ENCODE assay signal across 1 cellular context in the genomic region with DNA sequence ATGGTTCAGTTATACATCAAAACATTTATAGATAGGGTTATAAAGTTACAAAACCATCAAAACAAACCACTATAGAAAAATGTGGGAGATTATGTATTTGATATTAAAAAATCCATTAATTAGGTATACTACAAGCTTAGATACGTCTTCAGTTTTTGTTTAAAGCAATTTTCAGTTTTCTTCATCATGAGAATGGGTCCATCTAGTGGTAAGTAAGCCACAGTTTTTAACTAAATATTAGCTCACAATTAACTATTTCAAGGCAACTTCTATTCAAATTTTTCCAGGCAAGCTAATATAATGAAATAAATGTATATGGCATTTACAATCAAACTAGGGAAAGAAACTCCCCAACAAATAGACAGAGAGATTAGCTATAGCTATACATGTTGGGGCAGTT.
A peak's percentile ranks its signal among the peaks of the same experiment; 100 is the strongest.
TF ChIP-seq lines count a peak whose summit lies in the region.

No MANE protein-coding gene starts in this region.

TF ChIP-seq in HepG2, 621 proteins besides CTCF, POLR2A, EP300 and RAD21:
- TF ChIP-seq MZF1 (CRISPR knock-in tag; IDR thresholded peaks at IDR 0.05; ENCODE audit: borderline replicate concordance) (no peak), ZNF652 (CRISPR knock-in tag; IDR thresholded peaks at IDR 0.05; ENCODE audit: borderline replicate concordance, low read depth) (peak; percentile 92), STAG1 (CRISPR knock-in tag; IDR thresholded peaks at IDR 0.05) (peak; percentile 12; the same call in 1 of the 2 replicates), ZNF629 (CRISPR knock-in tag; conservative IDR thresholded peaks at IDR 0.05) (0 out of 2 replicates have a peak, but pooled peaks have one; percentile 24)
